Comparison of ENCODE assay signal across 33 cellular contexts in the genomic region with DNA sequence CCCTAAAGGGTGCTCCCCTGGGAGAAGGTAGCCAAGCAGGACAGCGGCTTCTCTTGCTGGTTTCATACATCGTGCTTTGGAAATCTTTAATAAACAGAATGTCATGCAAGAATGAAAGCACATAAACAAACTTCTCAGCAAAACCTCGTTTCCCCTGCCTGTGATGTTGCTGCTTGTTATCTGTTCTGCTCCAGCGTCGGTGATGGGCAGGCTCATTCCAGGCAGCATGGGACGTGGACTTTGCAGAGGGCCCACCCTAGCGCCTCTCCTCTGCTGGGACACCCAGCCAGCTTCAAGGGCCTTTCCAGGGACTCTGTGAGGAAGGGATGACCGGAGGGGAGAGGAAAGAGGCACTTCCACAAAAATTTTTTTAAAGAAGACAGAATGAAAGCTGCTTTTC.
"Had no signal": no experiment of that assay in that cellular context is flagged by ENCODE, and none has a peak within 500 bp of the region (broad histone marks: within the 10 kb centered on the region; RNA-seq: fewer than 3 reads in every experiment).

No MANE protein-coding gene starts in this region.

- H3K4me3 Mint-ChIP-seq: immature natural killer cell; mesothelial cell of epicardium; naive B cell; natural killer cell; nephron progenitor cell; stimulated activated naive B cell treated with anti-CD40 and anti-IgM and Interleukin-4, amounts not matched to agents 10 μg/mL and 1 μg/mL and 100 μg/mL, for 72 hours had no signal

- H3K4me2 ChIP-seq: neural progenitor cell had no signal

- H3K4me3 ChIP-seq: left lung, lower lobe of right lung, neural progenitor cell, pancreas, prostate gland, skin epidermis, stomach, testis, thyroid gland, transverse colon, upper lobe of right lung had no signal

- H3K9me3 Mint-ChIP-seq: immature natural killer cell, mesothelial cell of epicardium, natural killer cell, nephron progenitor cell had no signal

- H3K36me3 ChIP-seq: left lung, lower lobe of right lung, neural progenitor cell, pancreas, prostate gland, stomach, thyroid gland, transverse colon, upper lobe of right lung had no signal

- FAIRE-seq: islet of Langerhans, kidney, pancreas, urothelium cell line had no signal

- H3K4me1 Mint-ChIP-seq: mesothelial cell of epicardium had no signal

- ATAC-seq: left colon; left lung; lower lobe of right lung; natural killer cell; pancreas; right cardiac atrium; sciatic nerve; stimulated activated naive B cell treated with anti-CD40 and anti-IgM and Interleukin-4, amounts not matched to agents 10 μg/mL and 1 μg/mL and 100 μg/mL, for 72 hours; stimulated activated naive CD8-positive, alpha-beta T cell treated with anti-CD3 and anti-CD28 coated beads, Interleukin-15, Interleukin-2, amounts not matched to agents 100 U/mL and 50 U/mL, for 24 hours; upper lobe of right lung had no signal

- H2AFZ ChIP-seq: neural progenitor cell had no signal

- H3K9me3 ChIP-seq: left lung, lower lobe of right lung, pancreas, prostate gland, stomach, testis, thyroid gland, transverse colon, upper lobe of right lung had no signal

- H3K9ac ChIP-seq: neural progenitor cell had no signal

- DNase-seq: hypothalamus; immature natural killer cell; kidney; left colon; left lung; lower lobe of right lung; mammary epithelial cell; mesendoderm; naive B cell; natural killer cell; nephron progenitor cell; pancreas; posterior cingulate gyrus; retina; right cardiac atrium; stimulated activated CD4-positive, alpha-beta T cell treated with anti-CD3 and anti-CD28 coated beads, Interleukin-12 subunit alpha, Interleukin-12 subunit beta, amount 100 ng/mL, for 4 hours; stimulated activated CD4-positive, alpha-beta T cell treated with anti-CD3 and anti-CD28 coated beads, Interleukin-15, amount 100 ng/mL, for 24 hours; stimulated activated CD4-positive, alpha-beta T cell treated with anti-CD3 and anti-CD28 coated beads, Interleukin-2, amount 100 ng/mL, for 24 hours; stimulated activated CD4-positive, alpha-beta T cell treated with anti-CD3 and anti-CD28 coated beads, Interleukin-4, amount 100 ng/mL, for 1 hour; stimulated activated naive B cell treated with anti-CD40 and anti-IgM and Interleukin-4, amounts not matched to agents 10 μg/mL and 1 μg/mL and 100 μg/mL, for 72 hours; stimulated activated naive CD8-positive, alpha-beta T cell treated with anti-CD3 and anti-CD28 coated beads, Interleukin-15, Interleukin-2, amounts not matched to agents 100 U/mL and 50 U/mL, for 24 hours; stomach; testis; thyroid gland; transverse colon; upper lobe of right lung had no signal

- H3K27ac Mint-ChIP-seq: immature natural killer cell; mesothelial cell of epicardium; naive B cell; natural killer cell; nephron progenitor cell; stimulated activated naive B cell treated with anti-CD40 and anti-IgM and Interleukin-4, amounts not matched to agents 10 μg/mL and 1 μg/mL and 100 μg/mL, for 72 hours had no signal

- H3K36me3 Mint-ChIP-seq: immature natural killer cell, mesothelial cell of epicardium, naive B cell, natural killer cell, neural progenitor cell had no signal

- H3K4me1 ChIP-seq: left lung, lower lobe of right lung, neural progenitor cell, pancreas, prostate gland, stomach, testis, thyroid gland, transverse colon, upper lobe of right lung had no signal

- H3K27ac ChIP-seq: left lung, lower lobe of right lung, neural progenitor cell, pancreas, prostate gland, skin epidermis, stomach, testis, thyroid gland, transverse colon, upper lobe of right lung had no signal

- H3K27me3 ChIP-seq: left lung, neural progenitor cell, pancreas, stomach, testis, thyroid gland, transverse colon, upper lobe of right lung had no signal
